In genomic region chr15:33138000-33138399, GRCh38 we compare ENCODE assay signal across 15 cellular contexts.
"Had no signal": no experiment of that assay in that cellular context is flagged by ENCODE, and none has a peak within 500 bp of the region (broad histone marks: within the 10 kb centered on the region; RNA-seq: fewer than 3 reads in every experiment).

No MANE protein-coding gene starts in this region.

- ATAC-seq: activated CD4-positive, CD25-positive, alpha-beta regulatory T cell treated with anti-CD3 and anti-CD28 coated beads, Interleukin-2, amount 50 U/mL, for 24 hours; foreskin keratinocyte; sciatic nerve; upper lobe of right lung had no signal

- H3K27ac ChIP-seq: coronary artery, foreskin keratinocyte, spleen, stomach, thoracic aorta, upper lobe of right lung had no signal

- H3K36me3 ChIP-seq: spleen, stomach, thoracic aorta, upper lobe of right lung had no signal

- H3K4me1 ChIP-seq: foreskin keratinocyte, stomach had no signal

- DNase-seq: activated CD4-positive, alpha-beta T cell treated with anti-CD3 and anti-CD28 coated beads, Interleukin-2, amount 50 U/mL, for 1 hour; activated CD8-positive, alpha-beta memory T cell treated with anti-CD3 and anti-CD28 coated beads for 24 hours; activated gamma-delta T cell treated with Interleukin-2 at 50 U/mL for 16 hours; amniotic stem cell; central memory CD4-positive, alpha-beta T cell; effector memory CD4-positive, alpha-beta T cell; foreskin keratinocyte; kidney glomerular epithelial cell; spleen; stomach; upper lobe of right lung had no signal

- H3K27me3 ChIP-seq: foreskin keratinocyte, spleen, stomach, upper lobe of right lung had no signal

- H3K4me3 ChIP-seq: coronary artery, spleen, stomach, thoracic aorta, upper lobe of right lung had no signal

- H3K9me3 ChIP-seq: spleen, stomach, thoracic aorta, upper lobe of right lung had no signal
